Comparison of ENCODE assay signal across 20 cellular contexts in genomic region chr9:95224371-95225015, GRCh38.
"Had no signal": no experiment of that assay in that cellular context is flagged by ENCODE, and none has a peak within 500 bp of the region (broad histone marks: within the 10 kb centered on the region; RNA-seq: fewer than 3 reads in every experiment).

No MANE protein-coding gene starts in this region.

- H3K4me3 Mint-ChIP-seq: activated naive CD4-positive, alpha-beta T cell treated with anti-CD3 and anti-CD28 coated beads, Interleukin-2, amount 10 ng/mL, durations not matched to agents 7 days and 5 days; central memory CD8-positive, alpha-beta T cell; memory B cell; neural crest cell; stimulated activated effector memory CD8-positive, alpha-beta T cell treated with anti-CD3 and anti-CD28 coated beads, Interleukin-12 subunit alpha, Interleukin-12 subunit beta, amount 100 ng/mL, for 72 hours had no signal

- H3K9me3 ChIP-seq: left ventricle myocardium inferior, ovary, thyroid gland had no signal

- H3K9me3 Mint-ChIP-seq: activated naive CD4-positive, alpha-beta T cell treated with anti-CD3 and anti-CD28 coated beads, Interleukin-2, amount 10 ng/mL, durations not matched to agents 7 days and 5 days; activated T-helper 2 cell treated with anti-CD3 and anti-CD28 coated beads, Interferon-gamma antibody, Interleukin-2, Interleukin-4, amounts not matched to agents 10 μg/mL and 5 μg/mL and 100 μg/mL, durations not matched to agents 14 hours and 24 hours and 36 hours; central memory CD8-positive, alpha-beta T cell; memory B cell; neural crest cell; stimulated activated effector memory CD8-positive, alpha-beta T cell treated with anti-CD3 and anti-CD28 coated beads, Interleukin-12 subunit alpha, Interleukin-12 subunit beta, amount 100 ng/mL, for 72 hours had no signal

- H3K27ac Mint-ChIP-seq: activated naive CD4-positive, alpha-beta T cell treated with anti-CD3 and anti-CD28 coated beads, Interleukin-2, amount 10 ng/mL, durations not matched to agents 7 days and 5 days; activated T-helper 2 cell treated with anti-CD3 and anti-CD28 coated beads, Interferon-gamma antibody, Interleukin-2, Interleukin-4, amounts not matched to agents 10 μg/mL and 5 μg/mL and 100 μg/mL, durations not matched to agents 14 hours and 24 hours and 36 hours; memory B cell; stimulated activated effector memory CD8-positive, alpha-beta T cell treated with anti-CD3 and anti-CD28 coated beads, Interleukin-12 subunit alpha, Interleukin-12 subunit beta, amount 100 ng/mL, for 72 hours had no signal

- DNase-seq: activated CD4-positive, alpha-beta T cell treated with anti-CD3 and anti-CD28 coated beads, Interleukin-2, amount 50 U/mL, for 1 hour; activated CD4-positive, CD25-positive, alpha-beta regulatory T cell; activated naive CD4-positive, alpha-beta T cell treated with anti-CD3 and anti-CD28 coated beads, Interleukin-2, amount 10 ng/mL, durations not matched to agents 7 days and 5 days; effector memory CD4-positive, alpha-beta T cell; foreskin melanocyte; head of caudate nucleus; left ventricle myocardium inferior; ovary; retina; small intestine; T-helper 1 cell; thyroid gland had no signal

- H3K4me1 ChIP-seq: left ventricle myocardium inferior, thyroid gland had no signal

- H3K27ac ChIP-seq: epithelial cell of prostate, left ventricle myocardium inferior, ovary, thyroid gland had no signal

- H3K4me3 ChIP-seq: left ventricle myocardium inferior, ovary, thyroid gland had no signal

- H3K36me3 ChIP-seq: left ventricle myocardium inferior, ovary, thyroid gland had no signal

- FAIRE-seq: islet of Langerhans, small intestine, urothelium cell line had no signal

- ATAC-seq: stimulated activated effector memory CD8-positive, alpha-beta T cell treated with anti-CD3 and anti-CD28 coated beads, Interleukin-12 subunit alpha, Interleukin-12 subunit beta, amount 100 ng/mL, for 72 hours had no signal

- H3K27me3 Mint-ChIP-seq: activated naive CD4-positive, alpha-beta T cell treated with anti-CD3 and anti-CD28 coated beads, Interleukin-2, amount 10 ng/mL, durations not matched to agents 7 days and 5 days; central memory CD8-positive, alpha-beta T cell; memory B cell had no signal

- H3K36me3 Mint-ChIP-seq: stimulated activated effector memory CD8-positive, alpha-beta T cell treated with anti-CD3 and anti-CD28 coated beads, Interleukin-12 subunit alpha, Interleukin-12 subunit beta, amount 100 ng/mL, for 72 hours had no signal

- H3K27me3 ChIP-seq: ovary, thyroid gland had no signal

- H3K4me1 Mint-ChIP-seq: activated naive CD4-positive, alpha-beta T cell treated with anti-CD3 and anti-CD28 coated beads, Interleukin-2, amount 10 ng/mL, durations not matched to agents 7 days and 5 days; central memory CD8-positive, alpha-beta T cell; neural crest cell; stimulated activated effector memory CD8-positive, alpha-beta T cell treated with anti-CD3 and anti-CD28 coated beads, Interleukin-12 subunit alpha, Interleukin-12 subunit beta, amount 100 ng/mL, for 72 hours had no signal
